ENCODE assay signal across 1 cellular context in genomic region chr2:108193251-108193650, GRCh38.
TF ChIP-seq lines count a peak whose summit lies in the region.

No MANE protein-coding gene starts in this region.

TF ChIP-seq in HepG2, 621 proteins besides CTCF, POLR2A, EP300 and RAD21 (continued from another document):
- TF ChIP-seq SOX13 (IDR thresholded peaks at IDR 0.05) (no peak), SOX13 (CRISPR knock-in tag; conservative IDR thresholded peaks at IDR 0.05 in 1 of 2, IDR thresholded peaks at IDR 0.05 in 1 of 2) (peak in 1 of 2 experiments; percentile 75; a peak in 1 of 4 replicates), CEBPB (IDR thresholded peaks at IDR 0.05; ENCODE audit: borderline replicate concordance, low read depth, low read length) (no peak), SCMH1 (CRISPR knock-in tag; IDR thresholded peaks at IDR 0.05; ENCODE audit: borderline replicate concordance) (no peak), HNRNPH1 (optimal IDR thresholded peaks at IDR 0.05; ENCODE audit: low read depth, low read length) (no peak), ZNF235 (CRISPR knock-in tag; IDR thresholded peaks at IDR 0.05; ENCODE audit: borderline replicate concordance) (no peak), ZNF780A (CRISPR knock-in tag; IDR thresholded peaks at IDR 0.05) (no peak), NCOA2 (CRISPR knock-in tag; IDR thresholded peaks at IDR 0.05) (0 out of 2 replicates have a peak, but pooled peaks have one; percentile 11), ZNF792 (CRISPR knock-in tag; IDR thresholded peaks at IDR 0.05) (no peak)
